ENCODE assay signal across 1 cellular context in the genomic region with DNA sequence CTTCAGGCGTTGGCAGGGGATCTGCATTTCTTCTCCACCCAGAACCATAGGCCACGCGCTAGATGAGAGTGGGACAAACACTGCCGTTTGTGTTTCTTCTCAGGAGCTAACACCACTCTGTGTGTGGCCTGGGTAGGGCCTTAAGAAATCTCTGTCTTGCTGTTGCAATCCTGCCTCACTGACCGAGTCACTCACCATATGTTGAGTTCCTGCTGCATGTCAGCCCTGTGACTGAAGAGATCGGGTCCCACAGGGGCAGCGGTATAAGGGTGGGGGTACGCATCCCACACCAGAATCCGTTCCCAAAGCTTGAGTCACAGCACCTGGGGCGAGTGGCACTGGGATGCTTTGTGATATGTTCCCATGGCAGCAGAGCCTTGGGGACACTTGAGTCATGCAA.
A peak's percentile ranks its signal among the peaks of the same experiment; 100 is the strongest.
TF ChIP-seq lines count a peak whose summit lies in the region.

No MANE protein-coding gene starts in this region.

TF ChIP-seq in IMR-90, 13 proteins besides CTCF, POLR2A, EP300 and RAD21 (continued from another document):
- peak; percentile 89 for TF ChIP-seq CEBPB (IDR thresholded peaks at IDR 0.05; ENCODE audit: low read depth, low read length)
